9 cellular contexts compared by ENCODE assay signal in the genomic region with DNA sequence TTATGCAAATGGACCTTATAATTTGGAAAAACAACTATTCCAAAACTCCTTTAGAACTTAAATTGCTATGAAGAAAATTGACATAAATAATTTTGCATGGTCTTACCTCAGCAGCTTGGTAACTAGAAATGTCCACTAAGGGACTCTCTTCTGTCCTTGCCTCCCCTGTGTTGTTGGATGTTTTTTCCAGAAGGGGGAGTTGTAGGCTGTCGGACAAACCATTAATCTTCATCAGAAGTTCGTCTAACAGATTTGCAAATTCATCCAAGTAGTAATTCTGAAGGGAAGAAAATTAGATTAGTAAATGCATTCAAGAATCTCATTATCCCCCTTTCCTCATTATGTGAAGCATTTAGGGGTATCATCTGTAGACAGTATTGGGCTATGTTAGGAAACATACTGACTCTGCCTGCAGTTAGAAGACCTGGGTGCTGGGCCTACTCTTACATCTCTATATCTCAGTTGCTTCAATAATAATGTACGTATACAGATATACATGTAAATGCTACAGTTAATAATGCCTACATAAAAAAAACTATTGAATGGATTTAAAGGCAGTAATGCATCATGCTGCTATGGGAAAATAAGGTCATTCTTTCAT.
DNase-seq lines count a peak whose midpoint lies in the region; ATAC-seq and TF ChIP-seq lines count a peak whose summit lies in the region.
"Had no signal": no experiment of that assay in that cellular context is flagged by ENCODE, and none has a peak within 500 bp of the region (broad histone marks: within the 10 kb centered on the region; RNA-seq: fewer than 3 reads in every experiment).

No MANE protein-coding gene starts in this region.

- POLR2A ChIA-PET in BJ (lab: Charles Lee), result no interaction called here

- CTCF ChIA-PET in BJ (lab: Yijun Ruan, JAX), result interaction anchor here (0.6 to 1.2 kb wide), 3 partner anchors 9 to 1814 kb away, joined by 3 to 4 read pairs (median 3); no protein-coding TSS in a partner anchor

- H3K79me1 ChIP-seq in mesenchymal stem cell (replicated peaks; ENCODE audit: low read length, poor library complexity, severe bottlenecking), result no peaks in the 10 kb centered on the region

- no peaks in the 10 kb centered on the region for H3K9me3 ChIP-seq in mesenchymal stem cell (ENCODE audit: control insufficient read depth, low read length)
- H3K9me3 ChIP-seq: SJCRH30 had no signal

- no peak overlapping the region for H3K14ac ChIP-seq in mesenchymal stem cell (ENCODE audit: low read length in 2 of 2)

- H3K18ac ChIP-seq in mesenchymal stem cell (ENCODE audit: low read depth in 1 of 2, low read length in 2 of 2), result no peak overlapping the region

- no peak overlapping the region for H3K27ac ChIP-seq in mesenchymal stem cell (ENCODE audit: low read length, poor library complexity, severe bottlenecking)
- H3K27ac ChIP-seq: SJCRH30 had no signal

- H2BK15ac ChIP-seq in mesenchymal stem cell (ENCODE audit: low read depth, poor library complexity, severe bottlenecking), result no peak overlapping the region

- no peak overlapping the region for H3K9ac ChIP-seq in mesenchymal stem cell (ENCODE audit: low read length)

- WGBS in mesenchymal stem cell, result 80% methylated on average over 1 of the region's 3 CpGs

- no peak overlapping the region for H2BK5ac ChIP-seq in mesenchymal stem cell (ENCODE audit: low read depth, low read length, poor library complexity, severe bottlenecking)

- H3K27me3 ChIP-seq in BJ (ENCODE audit: control insufficient read depth, insufficient read depth, low read length), result no peaks in the 10 kb centered on the region
- H3K27me3 ChIP-seq in mesenchymal stem cell (ENCODE audit: control insufficient read depth in 1 of 2, insufficient read depth in 1 of 2, low read length in 2 of 2), result no peaks in the 10 kb centered on the region
- H3K27me3 ChIP-seq: SJCRH30 had no signal

- H2BK120ac ChIP-seq in mesenchymal stem cell (ENCODE audit: low read depth, low read length), result no peak overlapping the region

- no peak overlapping the region for H4K91ac ChIP-seq in mesenchymal stem cell (ENCODE audit: low read length)

- peaks cover 5% of the 10 kb centered on the region for H3K4me1 ChIP-seq in mesenchymal stem cell (ENCODE audit: control insufficient read depth, insufficient read depth, low read depth, low read length)

- no peak overlapping the region for H3K4ac ChIP-seq in mesenchymal stem cell (ENCODE audit: low read depth in 1 of 2, low read length in 2 of 2)

- no peak overlapping the region for H3K4me2 ChIP-seq in mesenchymal stem cell (ENCODE audit: low read length, poor library complexity, severe bottlenecking)

- peak; percentile 47 for TF ChIP-seq CTCF in BJ (IDR thresholded peaks at IDR 0.05; ENCODE audit: insufficient read depth, low read depth, low read length)
- peak; percentile 69 for TF ChIP-seq CTCF in LNCAP (IDR thresholded peaks at IDR 0.05)

- H2AFZ ChIP-seq in mesenchymal stem cell (ENCODE audit: low read depth, low read length), result no peak overlapping the region

- DNase-seq in BJ (ENCODE audit: low read depth) (no peak), amniotic epithelial cell (ENCODE audit: low read depth) (peak; percentile 33), kidney glomerular epithelial cell (lab: John Stamatoyannopoulos, UW) (peak; percentile 9), mesenchymal stem cell (no peak)
- DNase-seq in activated CD8-positive, alpha-beta memory T cell treated with anti-CD3 and anti-CD28 coated beads, Interleukin-2, amount 50 U/mL, for 4 hours, result no peak

- H3K23ac ChIP-seq in mesenchymal stem cell (ENCODE audit: low read length in 2 of 2), result no peak overlapping the region

- no peak overlapping the region for H4K8ac ChIP-seq in mesenchymal stem cell (ENCODE audit: low read length)

- H2BK12ac ChIP-seq in mesenchymal stem cell (ENCODE audit: low read length in 2 of 2), result no peak overlapping the region

- H3K36me3 ChIP-seq in BJ (ENCODE audit: control insufficient read depth, insufficient read depth, low read length), result peaks cover 2% of the 10 kb centered on the region; the same call in 1 of the 2 replicates
- H3K36me3 ChIP-seq in mesenchymal stem cell (ENCODE audit: control insufficient read depth in 1 of 2, insufficient read depth in 2 of 2, low read depth in 1 of 2, low read length in 2 of 2), result no peaks in the 10 kb centered on the region
- H3K36me3 ChIP-seq: SJCRH30 had no signal

- H3K4me3 ChIP-seq in BJ (ENCODE audit: low read depth, low read length) (no peak overlapping the region), mesenchymal stem cell (ENCODE audit: insufficient read depth in 1 of 2, low read depth in 1 of 2, low read length in 2 of 2) (no peak overlapping the region)
- H3K4me3 ChIP-seq: SJCRH30 had no signal

- ATAC-seq in HG03196 (IDR thresholded peaks at IDR 0.05; ENCODE audit: unreplicated experiment) (no peak), GM18511 (IDR thresholded peaks at IDR 0.05; ENCODE audit: unreplicated experiment) (no peak)

- H2AK5ac ChIP-seq in mesenchymal stem cell (ENCODE audit: low read length, severe bottlenecking), result no peak overlapping the region

Comparison
In these comparisons a context has a peak if more than half of its experiments do, and no peak if none do; other contexts are left out.
1. DNase-seq: peak in amniotic epithelial cell (single experiment) and kidney glomerular epithelial cell (single experiment); none in BJ (single experiment), mesenchymal stem cell (single experiment) and activated CD8-positive, alpha-beta memory T cell treated with anti-CD3 and anti-CD28 coated beads, Interleukin-2, amount 50 U/mL, for 4 hours (single experiment).